ENCODE assay signal across 8 cellular contexts in genomic region chr5:181260720-181261319, GRCh38. TPM values are rescaled to one million over a fixed set of nuclear protein-coding genes. Genes with fewer than 3 reads are reported as not detected.
DNase-seq lines count a peak whose midpoint lies in the region; ATAC-seq and TF ChIP-seq lines count a peak whose summit lies in the region.

TRIM52 (minus strand) TSS chr5:181261143; CDS start chr5:181260813, 330 bp downstream.

- H3K9me2 ChIP-seq in OCI-LY7 (ENCODE audit: insufficient read depth, low read length) = no peaks in the 10 kb centered on the region

- peak within 1 kb of the TSS; percentile 77 for H3K27ac ChIP-seq in OCI-LY7 (ENCODE audit: low read depth, low read length, poor library complexity, severe bottlenecking)
- H3K27ac ChIP-seq in cardiac muscle cell = peak within 1 kb of the TSS; percentile 99
- peak within 1 kb of the TSS; percentile 98 to 99 for H3K27ac ChIP-seq in prostate gland
- peak within 1 kb of the TSS; percentile 86 to 95 for H3K27ac ChIP-seq in uterus

- peak; percentile 78 for ATAC-seq in HG02571 (IDR thresholded peaks at IDR 0.05; ENCODE audit: unreplicated experiment)

- H3K9me3 Mint-ChIP-seq in activated naive CD4-positive, alpha-beta T cell treated with anti-CD3 and anti-CD28 coated beads, Interleukin-2, amount 50 U/mL, for 24 hours = no peaks in the 10 kb centered on the region

- POLR2A ChIA-PET in GM10248 (lab: Yijun Ruan, JAX) (interaction anchor here (0.6 to 1.6 kb wide), 7 partner anchors 9 to 430 kb away, joined by 3 to 6 read pairs (median 3); partner anchors contain the start of gene TRIM7), OCI-LY7 (lab: Charles Lee) (interaction anchor here (0.7 to 3.1 kb wide), 11 partner anchors 9 to 76 kb away, joined by 3 to 20 read pairs (median 5); partner anchors contain the start of genes RACK1 and TRIM41)

- H3K27me3 Mint-ChIP-seq in activated naive CD4-positive, alpha-beta T cell treated with anti-CD3 and anti-CD28 coated beads, Interleukin-2, amount 50 U/mL, for 24 hours = no peaks in the 10 kb centered on the region

- H3K4me1 ChIP-seq in OCI-LY7 (ENCODE audit: insufficient read depth, low read length, poor library complexity, severe bottlenecking) = peaks cover 27% of the 10 kb centered on the region
- H3K4me1 ChIP-seq in cardiac muscle cell (ENCODE audit: low read depth) = peaks cover 19% of the 10 kb centered on the region
- H3K4me1 ChIP-seq in prostate gland (replicated peaks) = peaks cover 6% of the 10 kb centered on the region
- peaks cover 11% of the 10 kb centered on the region in 2 donors for H3K4me1 ChIP-seq in uterus

- TF ChIP-seq POLR2A in prostate gland (IDR thresholded peaks at IDR 0.05) = peak; percentile 74
- TF ChIP-seq POLR2A in uterus (IDR thresholded peaks at IDR 0.05) = peak; percentile 49 to 85

- WGBS in prostate gland = 0% methylated on average over 13 of the region's 43 CpGs

- BruUV-seq in OCI-LY7 (replicated peaks; lab: Mats Ljungman, UMichigan) = no TSS peak

- H2AFZ ChIP-seq in OCI-LY7 (ENCODE audit: low read length) = peak within 1 kb of the TSS; percentile 53

- H3K4me1 Mint-ChIP-seq in activated naive CD4-positive, alpha-beta T cell treated with anti-CD3 and anti-CD28 coated beads, Interleukin-2, amount 50 U/mL, for 24 hours = peaks cover 51% of the 10 kb centered on the region

- peak within 1 kb of the TSS; percentile 81 for H3K4me3 ChIP-seq in OCI-LY7 (ENCODE audit: low read depth, low read length, poor library complexity, severe bottlenecking)
- peak within 1 kb of the TSS; percentile 73 for H3K4me3 ChIP-seq in cardiac muscle cell
- H3K4me3 ChIP-seq in prostate gland = peak within 1 kb of the TSS; percentile 85 to 86
- H3K4me3 ChIP-seq in uterus = peak within 1 kb of the TSS; percentile 60 to 80

- peaks cover 7% of the 10 kb centered on the region for H3K36me3 Mint-ChIP-seq in activated naive CD4-positive, alpha-beta T cell treated with anti-CD3 and anti-CD28 coated beads, Interleukin-2, amount 50 U/mL, for 24 hours

- H3K27me3 ChIP-seq in cardiac muscle cell (no peaks in the 10 kb centered on the region), prostate gland (replicated peaks; ENCODE audit: insufficient read depth) (no peaks in the 10 kb centered on the region), uterus (no peaks in the 10 kb centered on the region)

- H3K4me3 Mint-ChIP-seq in activated naive CD4-positive, alpha-beta T cell treated with anti-CD3 and anti-CD28 coated beads, Interleukin-2, amount 50 U/mL, for 24 hours = peak within 1 kb of the TSS; percentile 100

- H3K9me3 ChIP-seq in OCI-LY7 (ENCODE audit: low read length) (peaks cover 4% of the 10 kb centered on the region; the same call in 1 of the 2 replicates), cardiac muscle cell (ENCODE audit: low read depth) (no peaks in the 10 kb centered on the region), prostate gland (no peaks in the 10 kb centered on the region), uterus (no peaks in the 10 kb centered on the region)

- H3K4me2 ChIP-seq in OCI-LY7 (ENCODE audit: low read length) = peak within 1 kb of the TSS; percentile 86

- DNase-seq in GM10248 (ENCODE audit: extremely low spot score) = peak; percentile 90
- DNase-seq in OCI-LY7 (ENCODE audit: low spot score) = peak; percentile 97
- peak; percentile 89 to 94 for DNase-seq in cardiac muscle cell (ENCODE audit: low read depth in 1 of 2, low spot score in 1 of 2)
- DNase-seq in prostate gland (ENCODE audit: low spot score) = peak; percentile 89
- peak; percentile 83 to 87 for DNase-seq in uterus
- DNase-seq in SHP77 (lab: John Stamatoyannopoulos, UW) = no peak

- CTCF ChIA-PET in GM10248 (lab: Yijun Ruan, JAX) (interaction anchor here (1.0 to 3.2 kb wide), 7 partner anchors 8 to 80 kb away, joined by 3 to 12 read pairs (median 4); no protein-coding TSS in a partner anchor), OCI-LY7 (lab: Charles Lee; ENCODE audit: unreplicated experiment) (interaction anchor here (1.3 kb wide), 1 partner anchor 9 kb away, joined by 3 read pairs; no protein-coding TSS in a partner anchor)

- H3K27ac Mint-ChIP-seq in activated naive CD4-positive, alpha-beta T cell treated with anti-CD3 and anti-CD28 coated beads, Interleukin-2, amount 50 U/mL, for 24 hours = peak within 1 kb of the TSS; percentile 98

- H4K20me1 ChIP-seq in OCI-LY7 (ENCODE audit: insufficient read depth, low read length) = peaks cover 17% of the 10 kb centered on the region; the same call in 1 of the 2 replicates

- H3K79me2 ChIP-seq in OCI-LY7 (ENCODE audit: insufficient read depth, low read depth, low read length) = peaks cover 63% of the 10 kb centered on the region

- H3K36me3 ChIP-seq in OCI-LY7 (ENCODE audit: insufficient read depth, low read length) (peaks cover 43% of the 10 kb centered on the region), cardiac muscle cell (peaks cover 4% of the 10 kb centered on the region), prostate gland (no peaks in the 10 kb centered on the region), uterus (no peaks in the 10 kb centered on the region)

- intact Hi-C loops in OCI-LY7 (cut with micrococcal nuclease; ENCODE audit: unreplicated experiment) = loop anchor here (1.0 kb wide), 4 partner anchors 15 to 73 kb away; partner anchors contain the start of gene TRIM41
- intact Hi-C loops in prostate gland (cut with DNase I) = no loop called here
- intact Hi-C loops in uterus (cut with DNase I; ENCODE audit: low total_unique reads) = no loop called here

- no peak for TF ChIP-seq CTCF in GM10248 (IDR thresholded peaks at IDR 0.05; ENCODE audit: control extremely low read depth, extremely low read depth, low read depth, missing control alignments)
- no peak for TF ChIP-seq CTCF in OCI-LY7 (conservative IDR thresholded peaks at IDR 0.05; ENCODE audit: low read length)
- TF ChIP-seq CTCF in cardiac muscle cell (IDR thresholded peaks at IDR 0.05; ENCODE audit: low read depth, low read length) = no peak
- TF ChIP-seq CTCF in prostate gland (IDR thresholded peaks at IDR 0.05) = no peak
- peak in 1 of 4 experiments; percentile 25 for TF ChIP-seq CTCF in uterus (IDR thresholded peaks at IDR 0.05)

RNA-seq across cellular contexts. Expression of gene TRIM52, which starts in this region (rescaled TPM):
- 16.1 and 25.1 TPM in 2 replicates for total RNA-seq in OCI-LY7 (2014; rRNA removed; shearing (Covaris generic))
- 33.5 and 34.5 TPM in 2 replicates for total RNA-seq in OCI-LY7 (2022)
- 10.4 and 12.3 TPM in 2 replicates for total RNA-seq in cardiac muscle cell
- 9.5 and 10.5 TPM in 2 replicates for polyA plus RNA-seq in cardiac muscle cell
- 10 to 100 TPM; 11.2 to 15.2 TPM for total RNA-seq in prostate gland
- 10 to 100 TPM in 2 of 4 donors, 1 to 10 TPM in 2; 1.2 to 22.1 (median 13.9) TPM for total RNA-seq in uterus

Comparison
In these comparisons a context has a peak if more than half of its experiments do, and no peak if none do; other contexts are left out.
1. DNase-seq: peak in GM10248 (single experiment), OCI-LY7 (single experiment), cardiac muscle cell (2 of 2), prostate gland (single experiment) and uterus (2 of 2); none in SHP77 (0 of 2).
2. Peak in every context shown above with its lines, with median percentiles within 50 percentile points of each other: H3K27ac ChIP-seq and H3K4me3 ChIP-seq.